Comparison of ENCODE assay signal across 1 cellular context in genomic region chr1:201399352-201400126, GRCh38.
TF ChIP-seq lines count a peak whose summit lies in the region.

No MANE protein-coding gene starts in this region.

TF ChIP-seq in HepG2, 621 proteins besides CTCF, POLR2A, EP300 and RAD21 (continued from another document and continues in another):
- TF ChIP-seq ZNF687 (CRISPR knock-in tag; IDR thresholded peaks at IDR 0.05) (peak; percentile 94), ZBTB20 (CRISPR knock-in tag; IDR thresholded peaks at IDR 0.05; ENCODE audit: borderline replicate concordance, low read depth) (no peak), RNF2 (conservative IDR thresholded peaks at IDR 0.05; ENCODE audit: low read depth) (no peak; the same call in 1 of the 2 replicates), NPAS2 (CRISPR knock-in tag; IDR thresholded peaks at IDR 0.05; ENCODE audit: borderline replicate concordance) (no peak), ZNF780A (CRISPR knock-in tag; IDR thresholded peaks at IDR 0.05) (no peak), TRAFD1 (CRISPR knock-in tag; IDR thresholded peaks at IDR 0.05; ENCODE audit: borderline replicate concordance) (no peak), IRX3 (CRISPR knock-in tag; IDR thresholded peaks at IDR 0.05; ENCODE audit: borderline replicate concordance, low read depth) (peak; percentile 70; the same call in 1 of the 2 replicates), MXI1 (IDR thresholded peaks at IDR 0.05; ENCODE audit: borderline replicate concordance, low read depth, low read length) (peak; percentile 69; the same call in 1 of the 3 replicates), ZBTB26 (CRISPR knock-in tag; IDR thresholded peaks at IDR 0.05; ENCODE audit: borderline replicate concordance) (no peak), ZNF746 (CRISPR knock-in tag; IDR thresholded peaks at IDR 0.05) (peak; percentile 32; the same call in 1 of the 2 replicates), NFAT5 (CRISPR knock-in tag; IDR thresholded peaks at IDR 0.05) (0 out of 2 replicates have a peak, but pooled peaks have one; percentile 35), HCFC1 (IDR thresholded peaks at IDR 0.05; ENCODE audit: low read depth, low read length) (no peak), ZNF318 (CRISPR knock-in tag; IDR thresholded peaks at IDR 0.05) (no peak), FOXC1 (CRISPR knock-in tag; IDR thresholded peaks at IDR 0.05; ENCODE audit: borderline replicate concordance) (peak; percentile 49; the same call in 1 of the 2 replicates), ZNF407 (CRISPR knock-in tag; IDR thresholded peaks at IDR 0.05; ENCODE audit: not compliant biosample characterization) (peak; percentile 70)
